Comparison of ENCODE assay signal across 8 cellular contexts in the genomic region with DNA sequence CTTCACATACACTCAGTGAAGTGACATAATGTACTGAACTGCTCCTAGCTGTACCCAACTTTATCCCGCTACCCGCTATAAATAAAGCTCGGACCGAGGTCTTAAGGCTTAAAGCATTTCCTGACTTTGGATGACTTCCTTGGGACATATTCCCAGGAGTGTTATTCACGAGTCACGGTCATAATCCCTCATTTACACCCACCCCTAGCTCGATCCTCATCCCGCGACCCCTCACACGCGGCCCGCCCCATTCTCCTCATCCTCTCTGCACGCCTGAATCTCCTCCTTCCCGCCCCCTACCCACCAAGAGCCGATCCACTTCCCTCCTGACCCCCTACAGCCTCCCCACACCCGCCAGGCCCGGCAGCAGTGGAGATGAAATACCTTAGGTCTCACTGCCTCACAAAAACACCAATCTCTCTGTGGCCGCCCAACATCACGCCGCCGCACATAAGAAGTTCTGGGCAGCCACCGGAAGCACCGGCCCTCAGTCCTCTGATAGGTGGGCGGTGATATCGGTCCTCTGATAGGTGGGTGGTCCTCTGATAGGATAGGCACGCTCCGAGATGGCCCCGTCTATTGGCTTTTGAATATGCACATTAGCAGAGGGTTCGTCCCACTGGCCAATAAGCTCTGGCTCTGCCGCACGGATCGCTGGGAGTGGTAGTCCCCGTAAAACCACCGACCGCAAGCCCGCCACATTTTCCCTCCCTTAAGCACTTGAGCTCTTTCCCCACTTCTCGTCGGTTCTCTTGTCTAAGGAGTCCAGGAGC. TPM values are rescaled to one million over a fixed set of nuclear protein-coding genes. Genes with fewer than 3 reads are reported as not detected.
DNase-seq lines count a peak whose midpoint lies in the region; ATAC-seq, FAIRE-seq and TF ChIP-seq lines count a peak whose summit lies in the region.

Gene WDCP, minus strand, starts transcription at position 462 of the 773 bp plus-strand sequence. CDS start 7,897 bp downstream, outside the sequence.

- peaks cover 8 to 13% of the 10 kb centered on the region in 2 donors for H3K4me1 ChIP-seq in kidney (ENCODE audit: control insufficient read depth in 1 of 2, insufficient read depth in 1 of 2, low read depth in 1 of 2, low read length in 2 of 2)

- H3K36me3 ChIP-seq in kidney (ENCODE audit: control insufficient read depth in 1 of 2, insufficient read depth in 2 of 2, low read length in 2 of 2): no peaks in the 10 kb centered on the region

- intact Hi-C loops in kidney (cut with DNase I): no loop called here

- FAIRE-seq in kidney (lab: Jason Lieb, UNC): peak; percentile 90

- TF ChIP-seq CTCF in AG10803 (conservative IDR thresholded peaks at IDR 0.05; ENCODE audit: low read length): no peak
- TF ChIP-seq CTCF in kidney (IDR thresholded peaks at IDR 0.05; ENCODE audit: borderline replicate concordance, extremely low read depth, insufficient read depth): no peak

- ATAC-seq in GM19043 (IDR thresholded peaks at IDR 0.05; ENCODE audit: low read depth, unreplicated experiment) (peak; percentile 99), HG03378 (IDR thresholded peaks at IDR 0.05; ENCODE audit: unreplicated experiment) (peak; percentile 98)

- H3K9me3 ChIP-seq in kidney (ENCODE audit: control insufficient read depth in 1 of 2, low read length in 2 of 2): no peaks in the 10 kb centered on the region

- DNase-seq in AG10803 (ENCODE audit: low read depth) (peak; percentile 98), NCI-H460 (ENCODE audit: extremely low read depth, low read depth) (peak; percentile 98), cerebellum (ENCODE audit: low spot score) (peak; percentile 97), kidney (peak; percentile 98)
- DNase-seq in activated CD4-positive, CD25-positive, alpha-beta regulatory T cell treated with anti-CD3 and anti-CD28 coated beads, Interleukin-2, amount 50 U/mL, for 72 hours: peak; percentile 84
- peak; percentile 96 for DNase-seq in stimulated activated CD4-positive, alpha-beta T cell treated with anti-CD3 and anti-CD28 coated beads, Interleukin-15, amount 100 ng/mL, for 24 hours

- peak within 1 kb of the TSS; percentile 62 to 77 for H3K9ac ChIP-seq in kidney (ENCODE audit: low read length in 2 of 2)

- H3K27ac ChIP-seq in kidney (ENCODE audit: low read depth in 2 of 2, low read length in 2 of 2): peak within 1 kb of the TSS in 1 of 2 donors; percentile 60

- peak within 1 kb of the TSS; percentile 82 for H3K4me3 ChIP-seq in AG10803 (ENCODE audit: low read length)
- H3K4me3 ChIP-seq in kidney (ENCODE audit: low read length in 2 of 2): peak within 1 kb of the TSS; percentile 86 to 94

RNA-seq across cellular contexts. Expression of gene WDCP, which starts in this region (rescaled TPM):
- 9.2 and 9.8 TPM in 2 replicates for total RNA-seq in NCI-H460 (2014; rRNA removed; shearing (Covaris generic))
- 13.4 and 17.4 TPM in 2 replicates for polyA plus RNA-seq in NCI-H460 (2014; cell fraction: nucleus; rRNA removed)
- 18.0 TPM for total RNA-seq in cerebellum
- total RNA-seq in kidney: 11.7 TPM
- polyA plus RNA-seq in kidney (ENCODE audit: insufficient read depth, low read depth, low replicate concordance): 2.9 TPM
